In the genomic region with DNA sequence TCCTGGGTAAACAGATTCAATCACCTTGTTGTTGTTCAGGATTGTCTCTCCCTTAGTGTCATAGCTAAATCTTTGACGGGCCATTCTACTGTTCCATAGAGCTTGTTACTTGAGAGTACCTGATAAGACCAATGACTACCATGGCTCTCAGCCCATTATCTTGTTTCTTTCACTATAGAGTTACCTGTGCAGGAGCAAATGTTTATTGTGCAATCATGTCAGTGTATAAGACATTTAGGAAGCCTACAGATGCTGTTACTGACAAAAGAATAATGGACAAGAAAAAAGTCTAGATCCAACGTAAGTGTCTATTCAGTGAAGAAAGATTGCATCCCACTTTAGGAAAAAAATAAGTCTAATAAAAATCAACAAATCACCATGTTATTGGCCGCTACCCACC, we compare ENCODE assay signal across 5 cellular contexts.
"Had no signal": no experiment of that assay in that cellular context is flagged by ENCODE, and none has a peak within 500 bp of the region (broad histone marks: within the 10 kb centered on the region; RNA-seq: fewer than 3 reads in every experiment).

No MANE protein-coding gene starts in this region.

- H3K27ac ChIP-seq: HL-60, KMS-11 had no signal

- FAIRE-seq: HTR-8/SVneo had no signal

- H3K4me2 ChIP-seq: KMS-11 had no signal

- H3K9ac ChIP-seq: KMS-11 had no signal

- DNase-seq: KBM-7, KG1 had no signal
